ENCODE assay signal across 12 cellular contexts in genomic region chr7:106480161-106480579, GRCh38.
DNase-seq lines count a peak whose midpoint lies in the region; ATAC-seq and TF ChIP-seq lines count a peak whose summit lies in the region.
"Had no signal": no experiment of that assay in that cellular context is flagged by ENCODE, and none has a peak within 500 bp of the region (broad histone marks: within the 10 kb centered on the region; RNA-seq: fewer than 3 reads in every experiment).

No MANE protein-coding gene starts in this region.

- no peak for DNase-seq in activated T-cell treated with anti-CD3 and anti-CD28 coated beads, Interleukin-2, amount 50 U/mL, for 4 hours
- DNase-seq in activated T-cell treated with anti-CD3 and anti-CD28 coated beads, Interleukin-2, amount 50 U/mL, for 1 hour = no peak
- no peak for DNase-seq in GM23338 (ENCODE audit: low spot score)
- no peak for DNase-seq in stimulated activated naive CD8-positive, alpha-beta T cell treated with anti-CD3 and anti-CD28 coated beads, Interleukin-15, Interleukin-2, amounts not matched to agents 100 U/mL and 50 U/mL, for 24 hours
- no peak for DNase-seq in hepatocyte (ENCODE audit: low spot score)
- no peak for DNase-seq in breast epithelium (ENCODE audit: low spot score in 2 of 2)
- DNase-seq in upper lobe of right lung = no peak
- DNase-seq: activated effector memory CD4-positive, alpha-beta T cell treated with anti-CD3 and anti-CD28 coated beads, Interleukin-2, amount 50 U/mL, for 16 hours; natural killer cell; NCI-H1092 treated with DMSO at 0.1 percent for 48 hours had no signal

- H3K27me3 Mint-ChIP-seq in activated T-cell treated with anti-CD3 and anti-CD28 coated beads, Interleukin-2, amount 50 U/mL, for 4 hours (ENCODE audit: low read depth) = peaks cover 10% of the 10 kb centered on the region
- no peaks in the 10 kb centered on the region for H3K27me3 Mint-ChIP-seq in GM23338 (ENCODE audit: insufficient read depth, low read depth, poor library complexity)

- H3K4me2 ChIP-seq in GM23338 (no peak overlapping the region), hepatocyte (no peak overlapping the region)

- TF ChIP-seq CTCF in GM23338 (conservative IDR thresholded peaks at IDR 0.05; ENCODE audit: low read depth in 2 of 2) (no peak), hepatocyte (IDR thresholded peaks at IDR 0.05; ENCODE audit: poor library complexity) (no peak), breast epithelium (IDR thresholded peaks at IDR 0.05) (no peak), upper lobe of right lung (IDR thresholded peaks at IDR 0.05) (no peak)

- H3F3A ChIP-seq in GM23338 (replicated peaks; ENCODE audit: low read depth) = no peaks in the 10 kb centered on the region

- no peaks in the 10 kb centered on the region for H3K36me3 Mint-ChIP-seq in activated T-cell treated with anti-CD3 and anti-CD28 coated beads, Interleukin-2, amount 50 U/mL, for 4 hours (ENCODE audit: insufficient read depth)
- H3K36me3 Mint-ChIP-seq in GM23338 (ENCODE audit: low read depth) = no peaks in the 10 kb centered on the region
- H3K36me3 Mint-ChIP-seq: natural killer cell had no signal

- H3K4me1 Mint-ChIP-seq in activated T-cell treated with anti-CD3 and anti-CD28 coated beads, Interleukin-2, amount 50 U/mL, for 4 hours (ENCODE audit: low read depth) = peaks cover 44% of the 10 kb centered on the region
- peaks cover 3% of the 10 kb centered on the region; the same call in 1 of the 3 replicates for H3K4me1 Mint-ChIP-seq in GM23338
- H3K4me1 Mint-ChIP-seq: natural killer cell had no signal

- no peak overlapping the region for H3K4me3 Mint-ChIP-seq in activated T-cell treated with anti-CD3 and anti-CD28 coated beads, Interleukin-2, amount 50 U/mL, for 4 hours
- H3K4me3 Mint-ChIP-seq in GM23338 = no peak overlapping the region
- H3K4me3 Mint-ChIP-seq: natural killer cell; T-helper 1 cell treated with Interleukin-12 subunit alpha and Interleukin-12 subunit beta and Interleukin-4 antibody, amounts not matched to agents 30 μg/mL and 1 μg/mL, for 36 hours had no signal

- peak; percentile 78 to 79 for ATAC-seq in activated T-cell treated with anti-CD3 and anti-CD28 coated beads, Interleukin-2, amount 50 U/mL, for 4 hours
- no peak for ATAC-seq in GM23338
- peak; percentile 67 for ATAC-seq in HG03432 (IDR thresholded peaks at IDR 0.05; ENCODE audit: unreplicated experiment)
- peak; percentile 57 for ATAC-seq in stimulated activated naive CD8-positive, alpha-beta T cell treated with anti-CD3 and anti-CD28 coated beads, Interleukin-15, Interleukin-2, amounts not matched to agents 100 U/mL and 50 U/mL, for 24 hours
- no peak for ATAC-seq in upper lobe of right lung
- ATAC-seq: natural killer cell had no signal

- H4K20me1 ChIP-seq in GM23338 (replicated peaks; ENCODE audit: insufficient read depth) (no peaks in the 10 kb centered on the region), hepatocyte (ENCODE audit: insufficient read depth, poor library complexity, severe bottlenecking) (no peaks in the 10 kb centered on the region)

- TF ChIP-seq POLR2A in breast epithelium (IDR thresholded peaks at IDR 0.05) = no peak

- H3K27ac ChIP-seq in GM23338 (ENCODE audit: low read depth) = no peak overlapping the region
- no peak overlapping the region for H3K27ac ChIP-seq in hepatocyte
- no peak overlapping the region for H3K27ac ChIP-seq in breast epithelium
- no peak overlapping the region for H3K27ac ChIP-seq in upper lobe of right lung

- H3K4me3 ChIP-seq in GM23338 (no peak overlapping the region), hepatocyte (no peak overlapping the region), breast epithelium (no peak overlapping the region), upper lobe of right lung (no peak overlapping the region)

- H2AFZ ChIP-seq in GM23338 (peak overlapping the region; percentile 87), hepatocyte (no peak overlapping the region)

- no peaks in the 10 kb centered on the region for H3K9me3 ChIP-seq in hepatocyte (ENCODE audit: low read depth)
- H3K9me3 ChIP-seq in breast epithelium = no peaks in the 10 kb centered on the region
- H3K9me3 ChIP-seq in upper lobe of right lung = no peaks in the 10 kb centered on the region

- H3K9me2 ChIP-seq in GM23338 (ENCODE audit: insufficient read depth) (peaks cover 10% of the 10 kb centered on the region), hepatocyte (replicated peaks; ENCODE audit: insufficient read depth) (no peaks in the 10 kb centered on the region)

- H3K36me3 ChIP-seq in GM23338 (ENCODE audit: insufficient read depth) = no peaks in the 10 kb centered on the region
- no peaks in the 10 kb centered on the region for H3K36me3 ChIP-seq in hepatocyte (replicated peaks; ENCODE audit: insufficient read depth, low read depth)
- no peaks in the 10 kb centered on the region for H3K36me3 ChIP-seq in breast epithelium
- no peaks in the 10 kb centered on the region for H3K36me3 ChIP-seq in upper lobe of right lung

- no peaks in the 10 kb centered on the region for H3K4me1 ChIP-seq in GM23338 (ENCODE audit: insufficient read depth)
- no peaks in the 10 kb centered on the region for H3K4me1 ChIP-seq in hepatocyte (ENCODE audit: insufficient read depth)
- H3K4me1 ChIP-seq in breast epithelium = no peaks in the 10 kb centered on the region
- peaks cover 6% of the 10 kb centered on the region for H3K4me1 ChIP-seq in upper lobe of right lung

- H3K79me2 ChIP-seq in GM23338 (replicated peaks; ENCODE audit: insufficient read depth) = no peaks in the 10 kb centered on the region
- no peaks in the 10 kb centered on the region for H3K79me2 ChIP-seq in hepatocyte

- no peaks in the 10 kb centered on the region for H3K9me3 Mint-ChIP-seq in activated T-cell treated with anti-CD3 and anti-CD28 coated beads, Interleukin-2, amount 50 U/mL, for 4 hours
- H3K9me3 Mint-ChIP-seq in GM23338 = no peaks in the 10 kb centered on the region
- H3K9me3 Mint-ChIP-seq: natural killer cell; T-helper 1 cell treated with Interleukin-12 subunit alpha and Interleukin-12 subunit beta and Interleukin-4 antibody, amounts not matched to agents 30 μg/mL and 1 μg/mL, for 36 hours had no signal

- intact Hi-C loops in breast epithelium (cut with DNase I; ENCODE audit: low total_unique reads) (no loop called here), upper lobe of right lung (cut with DNase I) (no loop called here)

- 87% methylated on average over 1 of the region's 1 CpG for WGBS in hepatocyte (ENCODE audit: low lambda C conversion rate, missing lambda C conversion rate)

- H3K27me3 ChIP-seq in GM23338 (ENCODE audit: insufficient read depth) = no peaks in the 10 kb centered on the region
- H3K27me3 ChIP-seq in hepatocyte = no peaks in the 10 kb centered on the region
- no peaks in the 10 kb centered on the region for H3K27me3 ChIP-seq in breast epithelium
- no peaks in the 10 kb centered on the region for H3K27me3 ChIP-seq in upper lobe of right lung

- H3K27ac Mint-ChIP-seq in GM23338 = no peak overlapping the region
- H3K27ac Mint-ChIP-seq: natural killer cell; T-helper 1 cell treated with Interleukin-12 subunit alpha and Interleukin-12 subunit beta and Interleukin-4 antibody, amounts not matched to agents 30 μg/mL and 1 μg/mL, for 36 hours had no signal

TF ChIP-seq in GM23338, 12 proteins besides CTCF, POLR2A, EP300 and RAD21 (continues in another document):
- TF ChIP-seq EZH2 (IDR thresholded peaks at IDR 0.05; ENCODE audit: low read depth, unreplicated experiment) = no peak

Comparison
In these comparisons a context has a peak if more than half of its experiments do, and no peak if none do; other contexts are left out.
1. ATAC-seq: peak in activated T-cell treated with anti-CD3 and anti-CD28 coated beads, Interleukin-2, amount 50 U/mL, for 4 hours (2 of 2), HG03432 (single experiment) and stimulated activated naive CD8-positive, alpha-beta T cell treated with anti-CD3 and anti-CD28 coated beads, Interleukin-15, Interleukin-2, amounts not matched to agents 100 U/mL and 50 U/mL, for 24 hours (single experiment); none in GM23338 (single experiment) and upper lobe of right lung (single experiment).